Comparison of ENCODE assay signal across 9 cellular contexts in genomic region chr17:62892870-62893338, GRCh38.
DNase-seq lines count a peak whose midpoint lies in the region; ATAC-seq and TF ChIP-seq lines count a peak whose summit lies in the region.
"Had no signal": no experiment of that assay in that cellular context is flagged by ENCODE, and none has a peak within 500 bp of the region (broad histone marks: within the 10 kb centered on the region; RNA-seq: fewer than 3 reads in every experiment).

No MANE protein-coding gene starts in this region.

- ATAC-seq in GM18861 (IDR thresholded peaks at IDR 0.05; ENCODE audit: unreplicated experiment) (no peak), HG02571 (IDR thresholded peaks at IDR 0.05; ENCODE audit: unreplicated experiment) (no peak)

- WGBS in mesendoderm (ENCODE audit: extremely low coverage, insufficient coverage, low lambda C conversion rate): no CpG with 5 or more reads among the region's 4 CpGs

- no peaks in the 10 kb centered on the region for H3K79me2 ChIP-seq in mesendoderm (ENCODE audit: control insufficient read depth, insufficient read depth, low read length)

- no peak for TF ChIP-seq CTCF in colonic mucosa (IDR thresholded peaks at IDR 0.05)

- H3K56ac ChIP-seq in mesendoderm (ENCODE audit: low read length): no peak overlapping the region

- no peak overlapping the region for H3K27ac ChIP-seq in colonic mucosa
- H3K27ac ChIP-seq in mesendoderm (ENCODE audit: low read depth, low read length): no peak overlapping the region
- H3K27ac ChIP-seq: 22Rv1 had no signal

- no peaks in the 10 kb centered on the region for H3K9me3 ChIP-seq in colonic mucosa

- H3K4me3 ChIP-seq in colonic mucosa: no peak overlapping the region
- H3K4me3 ChIP-seq in mesendoderm (ENCODE audit: low read length): no peak overlapping the region

- H3K27me3 ChIP-seq in colonic mucosa (no peaks in the 10 kb centered on the region), mesendoderm (ENCODE audit: insufficient read depth, low read length, poor library complexity) (no peaks in the 10 kb centered on the region)

- H3K18ac ChIP-seq in mesendoderm (ENCODE audit: low read length): no peak overlapping the region

- no peak overlapping the region for H2BK5ac ChIP-seq in mesendoderm (ENCODE audit: low read length)

- H4K5ac ChIP-seq in mesendoderm (ENCODE audit: low read length): no peak overlapping the region

- no peak overlapping the region for H3K23ac ChIP-seq in mesendoderm (ENCODE audit: low read length)

- intact Hi-C loops in colonic mucosa (cut with DNase I): no loop called here

- no peak overlapping the region for H3K4me2 ChIP-seq in mesendoderm (ENCODE audit: low read length)

- H3K36me3 ChIP-seq in colonic mucosa: no peaks in the 10 kb centered on the region
- no peaks in the 10 kb centered on the region for H3K36me3 ChIP-seq in mesendoderm (ENCODE audit: control insufficient read depth, insufficient read depth, low read length)

- H3K79me1 ChIP-seq in mesendoderm (ENCODE audit: low read length): no peaks in the 10 kb centered on the region

- H2BK15ac ChIP-seq in mesendoderm (replicated peaks; ENCODE audit: low read depth): peak overlapping the region; percentile 57

- H4K8ac ChIP-seq in mesendoderm (ENCODE audit: low read depth, low read length): no peak overlapping the region

- H3K4ac ChIP-seq in mesendoderm (ENCODE audit: low read depth, low read length): no peak overlapping the region

- H3K9ac ChIP-seq in colonic mucosa (ENCODE audit: low read depth in 2 of 2, low read length in 2 of 2) (no peak overlapping the region), mesendoderm (ENCODE audit: low read length) (no peak overlapping the region)

- H2BK120ac ChIP-seq in mesendoderm (ENCODE audit: low read depth, low read length): no peak overlapping the region

- DNase-seq in DMS153 (lab: John Stamatoyannopoulos, UW): peak; percentile 7
- no peak for DNase-seq in DMS153 treated with DMSO at 0.1 percent for 48 hours (lab: John Stamatoyannopoulos, UW; ENCODE audit: unreplicated experiment)
- DNase-seq in colonic mucosa: peak; percentile 36
- DNase-seq in mesendoderm: peak; percentile 70
- no peak for DNase-seq in NCI-H1930 (lab: John Stamatoyannopoulos, UW)

- no peak overlapping the region for H2AK5ac ChIP-seq in mesendoderm (ENCODE audit: low read length)

- H3K4me1 ChIP-seq in colonic mucosa (no peaks in the 10 kb centered on the region), mesendoderm (ENCODE audit: control insufficient read depth, low read depth, low read length) (peaks cover 3% of the 10 kb centered on the region)

TF ChIP-seq in PFSK-1, 5 proteins besides CTCF, POLR2A, EP300 and RAD21:
- TF ChIP-seq POLR2AphosphoS5 (IDR thresholded peaks at IDR 0.05; ENCODE audit: low read depth, low read length) (no peak), TAF1 (IDR thresholded peaks at IDR 0.05; ENCODE audit: borderline replicate concordance, insufficient read depth, low read length) (no peak; the same call in 1 of the 2 replicates), REST (IDR thresholded peaks at IDR 0.05; ENCODE audit: insufficient read depth in 1 of 2, low read depth in 2 of 2, low read length in 2 of 2) (no peak), FOXP2 (optimal IDR thresholded peaks at IDR 0.05; ENCODE audit: borderline replicate concordance, extremely low read depth, extremely low read length, insufficient read depth) (no peak), SIN3A (IDR thresholded peaks at IDR 0.05; ENCODE audit: borderline replicate concordance, insufficient read depth, low read length) (peak; percentile 80; the same call in 1 of the 2 replicates)

Comparison
In these comparisons a context has a peak if more than half of its experiments do, and no peak if none do; other contexts are left out.
1. DNase-seq: peak in DMS153 (single experiment), colonic mucosa (single experiment) and mesendoderm (single experiment); none in DMS153 treated with DMSO at 0.1 percent for 48 hours (single experiment) and NCI-H1930 (0 of 2).